In the genomic region with DNA sequence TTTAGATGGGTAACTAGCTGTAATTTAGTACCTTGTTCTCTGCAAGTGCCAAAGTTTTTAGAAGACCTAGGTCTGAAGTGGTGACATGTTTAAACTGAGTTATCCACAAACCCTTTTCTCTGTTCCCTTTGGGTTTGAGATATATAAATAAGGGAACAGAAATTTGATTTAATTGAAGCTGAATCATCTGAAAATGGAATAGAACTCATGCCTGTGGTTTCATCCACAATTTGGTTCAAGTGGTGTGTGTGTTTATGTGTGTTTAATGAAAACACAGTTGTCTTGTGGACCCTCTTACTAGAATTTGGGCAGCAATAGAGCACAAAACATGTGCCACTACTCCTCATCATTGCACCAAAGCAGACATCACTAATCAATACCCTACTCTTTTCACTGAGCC, we compare ENCODE assay signal across 1 cellular context.
TF ChIP-seq lines count a peak whose summit lies in the region.

No MANE protein-coding gene starts in this region.

TF ChIP-seq in GM23338, 12 proteins besides CTCF, POLR2A, EP300 and RAD21:
- TF ChIP-seq, protein P1, sequence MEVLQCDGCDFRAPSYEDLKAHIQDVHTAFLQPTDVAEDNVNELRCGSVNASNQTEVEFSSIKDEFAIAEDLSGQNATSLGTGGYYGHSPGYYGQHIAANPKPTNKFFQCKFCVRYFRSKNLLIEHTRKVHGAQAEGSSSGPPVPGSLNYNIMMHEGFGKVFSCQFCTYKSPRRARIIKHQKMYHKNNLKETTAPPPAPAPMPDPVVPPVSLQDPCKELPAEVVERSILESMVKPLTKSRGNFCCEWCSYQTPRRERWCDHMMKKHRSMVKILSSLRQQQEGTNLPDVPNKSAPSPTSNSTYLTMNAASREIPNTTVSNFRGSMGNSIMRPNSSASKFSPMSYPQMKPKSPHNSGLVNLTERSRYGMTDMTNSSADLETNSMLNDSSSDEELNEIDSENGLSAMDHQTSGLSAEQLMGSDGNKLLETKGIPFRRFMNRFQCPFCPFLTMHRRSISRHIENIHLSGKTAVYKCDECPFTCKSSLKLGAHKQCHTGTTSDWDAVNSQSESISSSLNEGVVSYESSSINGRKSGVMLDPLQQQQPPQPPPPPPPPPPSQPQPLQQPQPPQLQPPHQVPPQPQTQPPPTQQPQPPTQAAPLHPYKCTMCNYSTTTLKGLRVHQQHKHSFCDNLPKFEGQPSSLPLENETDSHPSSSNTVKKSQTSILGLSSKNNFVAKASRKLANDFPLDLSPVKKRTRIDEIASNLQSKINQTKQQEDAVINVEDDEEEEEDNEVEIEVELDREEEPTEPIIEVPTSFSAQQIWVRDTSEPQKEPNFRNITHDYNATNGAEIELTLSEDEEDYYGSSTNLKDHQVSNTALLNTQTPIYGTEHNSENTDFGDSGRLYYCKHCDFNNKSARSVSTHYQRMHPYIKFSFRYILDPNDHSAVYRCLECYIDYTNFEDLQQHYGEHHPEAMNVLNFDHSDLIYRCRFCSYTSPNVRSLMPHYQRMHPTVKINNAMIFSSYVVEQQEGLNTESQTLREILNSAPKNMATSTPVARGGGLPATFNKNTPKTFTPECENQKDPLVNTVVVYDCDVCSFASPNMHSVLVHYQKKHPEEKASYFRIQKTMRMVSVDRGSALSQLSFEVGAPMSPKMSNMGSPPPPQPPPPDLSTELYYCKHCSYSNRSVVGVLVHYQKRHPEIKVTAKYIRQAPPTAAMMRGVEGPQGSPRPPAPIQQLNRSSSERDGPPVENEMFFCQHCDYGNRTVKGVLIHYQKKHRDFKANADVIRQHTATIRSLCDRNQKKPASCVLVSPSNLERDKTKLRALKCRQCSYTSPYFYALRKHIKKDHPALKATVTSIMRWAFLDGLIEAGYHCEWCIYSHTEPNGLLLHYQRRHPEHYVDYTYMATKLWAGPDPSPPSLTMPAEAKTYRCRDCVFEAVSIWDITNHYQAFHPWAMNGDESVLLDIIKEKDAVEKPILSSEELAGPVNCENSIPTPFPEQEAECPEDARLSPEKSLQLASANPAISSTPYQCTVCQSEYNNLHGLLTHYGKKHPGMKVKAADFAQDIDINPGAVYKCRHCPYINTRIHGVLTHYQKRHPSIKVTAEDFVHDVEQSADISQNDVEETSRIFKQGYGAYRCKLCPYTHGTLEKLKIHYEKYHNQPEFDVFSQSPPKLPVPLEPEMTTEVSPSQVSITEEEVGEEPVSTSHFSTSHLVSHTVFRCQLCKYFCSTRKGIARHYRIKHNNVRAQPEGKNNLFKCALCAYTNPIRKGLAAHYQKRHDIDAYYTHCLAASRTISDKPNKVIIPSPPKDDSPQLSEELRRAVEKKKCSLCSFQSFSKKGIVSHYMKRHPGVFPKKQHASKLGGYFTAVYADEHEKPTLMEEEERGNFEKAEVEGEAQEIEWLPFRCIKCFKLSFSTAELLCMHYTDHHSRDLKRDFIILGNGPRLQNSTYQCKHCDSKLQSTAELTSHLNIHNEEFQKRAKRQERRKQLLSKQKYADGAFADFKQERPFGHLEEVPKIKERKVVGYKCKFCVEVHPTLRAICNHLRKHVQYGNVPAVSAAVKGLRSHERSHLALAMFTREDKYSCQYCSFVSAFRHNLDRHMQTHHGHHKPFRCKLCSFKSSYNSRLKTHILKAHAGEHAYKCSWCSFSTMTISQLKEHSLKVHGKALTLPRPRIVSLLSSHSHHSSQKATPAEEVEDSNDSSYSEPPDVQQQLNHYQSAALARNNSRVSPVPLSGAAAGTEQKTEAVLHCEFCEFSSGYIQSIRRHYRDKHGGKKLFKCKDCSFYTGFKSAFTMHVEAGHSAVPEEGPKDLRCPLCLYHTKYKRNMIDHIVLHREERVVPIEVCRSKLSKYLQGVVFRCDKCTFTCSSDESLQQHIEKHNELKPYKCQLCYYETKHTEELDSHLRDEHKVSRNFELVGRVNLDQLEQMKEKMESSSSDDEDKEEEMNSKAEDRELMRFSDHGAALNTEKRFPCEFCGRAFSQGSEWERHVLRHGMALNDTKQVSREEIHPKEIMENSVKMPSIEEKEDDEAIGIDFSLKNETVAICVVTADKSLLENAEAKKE (CRISPR knock-in tag; IDR thresholded peaks at IDR 0.05) = no peak
- TF ChIP-seq ZNF331 (CRISPR knock-in tag; IDR thresholded peaks at IDR 0.05; ENCODE audit: low read depth) = no peak
- no peak for TF ChIP-seq ZNF114 (CRISPR knock-in tag; IDR thresholded peaks at IDR 0.05)
- no peak for TF ChIP-seq STAT1 (IDR thresholded peaks at IDR 0.05; ENCODE audit: unreplicated experiment)
- TF ChIP-seq EZH2 (IDR thresholded peaks at IDR 0.05; ENCODE audit: low read depth, unreplicated experiment) = no peak
- TF ChIP-seq JUNB (IDR thresholded peaks at IDR 0.05; ENCODE audit: unreplicated experiment) = no peak
- no peak for TF ChIP-seq NANOG (IDR thresholded peaks at IDR 0.05; ENCODE audit: borderline replicate concordance)
- TF ChIP-seq, protein P2, sequence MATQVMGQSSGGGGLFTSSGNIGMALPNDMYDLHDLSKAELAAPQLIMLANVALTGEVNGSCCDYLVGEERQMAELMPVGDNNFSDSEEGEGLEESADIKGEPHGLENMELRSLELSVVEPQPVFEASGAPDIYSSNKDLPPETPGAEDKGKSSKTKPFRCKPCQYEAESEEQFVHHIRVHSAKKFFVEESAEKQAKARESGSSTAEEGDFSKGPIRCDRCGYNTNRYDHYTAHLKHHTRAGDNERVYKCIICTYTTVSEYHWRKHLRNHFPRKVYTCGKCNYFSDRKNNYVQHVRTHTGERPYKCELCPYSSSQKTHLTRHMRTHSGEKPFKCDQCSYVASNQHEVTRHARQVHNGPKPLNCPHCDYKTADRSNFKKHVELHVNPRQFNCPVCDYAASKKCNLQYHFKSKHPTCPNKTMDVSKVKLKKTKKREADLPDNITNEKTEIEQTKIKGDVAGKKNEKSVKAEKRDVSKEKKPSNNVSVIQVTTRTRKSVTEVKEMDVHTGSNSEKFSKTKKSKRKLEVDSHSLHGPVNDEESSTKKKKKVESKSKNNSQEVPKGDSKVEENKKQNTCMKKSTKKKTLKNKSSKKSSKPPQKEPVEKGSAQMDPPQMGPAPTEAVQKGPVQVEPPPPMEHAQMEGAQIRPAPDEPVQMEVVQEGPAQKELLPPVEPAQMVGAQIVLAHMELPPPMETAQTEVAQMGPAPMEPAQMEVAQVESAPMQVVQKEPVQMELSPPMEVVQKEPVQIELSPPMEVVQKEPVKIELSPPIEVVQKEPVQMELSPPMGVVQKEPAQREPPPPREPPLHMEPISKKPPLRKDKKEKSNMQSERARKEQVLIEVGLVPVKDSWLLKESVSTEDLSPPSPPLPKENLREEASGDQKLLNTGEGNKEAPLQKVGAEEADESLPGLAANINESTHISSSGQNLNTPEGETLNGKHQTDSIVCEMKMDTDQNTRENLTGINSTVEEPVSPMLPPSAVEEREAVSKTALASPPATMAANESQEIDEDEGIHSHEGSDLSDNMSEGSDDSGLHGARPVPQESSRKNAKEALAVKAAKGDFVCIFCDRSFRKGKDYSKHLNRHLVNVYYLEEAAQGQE (IDR thresholded peaks at IDR 0.05; ENCODE audit: unreplicated experiment) = no peak
- TF ChIP-seq POLR2AphosphoS5 (IDR thresholded peaks at IDR 0.05; ENCODE audit: low read depth) = no peak
- TF ChIP-seq, protein P3, sequence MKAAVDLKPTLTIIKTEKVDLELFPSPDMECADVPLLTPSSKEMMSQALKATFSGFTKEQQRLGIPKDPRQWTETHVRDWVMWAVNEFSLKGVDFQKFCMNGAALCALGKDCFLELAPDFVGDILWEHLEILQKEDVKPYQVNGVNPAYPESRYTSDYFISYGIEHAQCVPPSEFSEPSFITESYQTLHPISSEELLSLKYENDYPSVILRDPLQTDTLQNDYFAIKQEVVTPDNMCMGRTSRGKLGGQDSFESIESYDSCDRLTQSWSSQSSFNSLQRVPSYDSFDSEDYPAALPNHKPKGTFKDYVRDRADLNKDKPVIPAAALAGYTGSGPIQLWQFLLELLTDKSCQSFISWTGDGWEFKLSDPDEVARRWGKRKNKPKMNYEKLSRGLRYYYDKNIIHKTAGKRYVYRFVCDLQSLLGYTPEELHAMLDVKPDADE (IDR thresholded peaks at IDR 0.05) = no peak
